Comparison of ENCODE assay signal across 14 cellular contexts in the genomic region with DNA sequence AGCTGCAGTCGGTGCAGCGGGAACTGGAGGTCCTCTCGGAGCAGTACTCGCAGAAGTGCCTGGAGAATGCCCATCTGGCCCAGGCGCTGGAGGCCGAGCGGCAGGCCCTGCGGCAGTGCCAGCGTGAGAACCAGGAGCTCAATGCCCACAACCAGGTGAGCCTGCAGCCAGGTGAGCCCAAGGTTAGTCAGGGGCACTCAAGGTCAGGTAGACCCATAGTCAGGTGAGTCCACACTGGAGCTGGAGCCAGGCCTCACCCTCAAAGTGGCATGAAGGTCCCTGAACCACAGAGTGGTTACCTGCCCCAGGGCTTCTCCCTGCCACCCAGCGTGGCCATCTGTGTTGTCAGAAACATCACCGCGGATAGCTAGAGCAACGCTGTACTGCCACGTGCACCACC.
"Had no signal": no experiment of that assay in that cellular context is flagged by ENCODE, and none has a peak within 500 bp of the region (broad histone marks: within the 10 kb centered on the region; RNA-seq: fewer than 3 reads in every experiment).

No MANE protein-coding gene starts in this region.

- H3K4me1 ChIP-seq: stomach had no signal

- DNase-seq: activated B cell treated with CpG ODN at 0.5 μM for 24 hours; activated CD4-positive, alpha-beta T cell treated with anti-CD3 and anti-CD28 coated beads, Interleukin-2, amount 50 U/mL, for 4 hours; activated gamma-delta T cell treated with Interleukin-2 at 50 U/mL for 16 hours; amniotic stem cell; mesenchymal stem cell; nephron progenitor cell; ovary; SK-N-SH; stimulated activated CD4-positive, alpha-beta T cell treated with anti-CD3 and anti-CD28 coated beads, Interleukin-4, amount 100 ng/mL, for 24 hours; stomach; T-helper 2 cell had no signal

- H3K9me3 ChIP-seq: ovary, SK-N-SH, stomach, thoracic aorta had no signal

- H3K27ac Mint-ChIP-seq: activated B cell treated with CpG ODN at 0.5 μM for 24 hours, nephron progenitor cell had no signal

- H3K9me3 Mint-ChIP-seq: activated B cell treated with CpG ODN at 0.5 μM for 24 hours, brain, nephron progenitor cell had no signal

- H3K27me3 Mint-ChIP-seq: activated B cell treated with CpG ODN at 0.5 μM for 24 hours, brain had no signal

- H3K36me3 ChIP-seq: ovary had no signal

- H3K27ac ChIP-seq: ovary, stomach, thoracic aorta had no signal

- ATAC-seq: left ventricle myocardium superior had no signal

- H3K4me1 Mint-ChIP-seq: brain had no signal

- H3K4me3 Mint-ChIP-seq: activated B cell treated with CpG ODN at 0.5 μM for 24 hours, brain, nephron progenitor cell had no signal

- H3K27me3 ChIP-seq: ovary, stomach had no signal

- H3K4me3 ChIP-seq: ovary, stomach, thoracic aorta had no signal
